Comparison of ENCODE assay signal across 24 cellular contexts in genomic region chr10:98438715-98439114, GRCh38. TPM values are rescaled to one million over a fixed set of nuclear protein-coding genes. Genes with fewer than 3 reads are reported as not detected.
A peak's percentile ranks its signal among the peaks of the same experiment; 100 is the strongest.
DNase-seq lines count a peak whose midpoint lies in the region; ATAC-seq and TF ChIP-seq lines count a peak whose summit lies in the region.
"Had no signal": no experiment of that assay in that cellular context is flagged by ENCODE, and none has a peak within 500 bp of the region (broad histone marks: within the 10 kb centered on the region; RNA-seq: fewer than 3 reads in every experiment).

No MANE protein-coding gene starts in this region.

- H4K8ac ChIP-seq in mesendoderm (ENCODE audit: low read depth, low read length), result no peak overlapping the region

- in situ Hi-C loops in transverse colon (cut with MboI; ENCODE audit: low pct_ligation_motif_present in 1 of 4, low pct_unique_long_range_greater_than_20kb in 1 of 4, low sequenced_read_pairs in 3 of 4), result no loop called here

- no CpG with 5 or more reads among the region's 4 CpGs for WGBS in mesendoderm (ENCODE audit: extremely low coverage, insufficient coverage, low lambda C conversion rate)
- WGBS in transverse colon (ENCODE audit: low coverage in 1 of 2), 2 donors, result 92 to 100% methylated on average over 2 to 4 of the region's 4 CpGs

- TF ChIP-seq POLR2A in Peyer's patch (IDR thresholded peaks at IDR 0.05) (no peak), transverse colon (IDR thresholded peaks at IDR 0.05) (no peak)

- H3K27me3 ChIP-seq in GM23338 (ENCODE audit: insufficient read depth), result no peaks in the 10 kb centered on the region
- H3K27me3 ChIP-seq in mesendoderm (ENCODE audit: insufficient read depth, low read length, poor library complexity), result no peaks in the 10 kb centered on the region
- H3K27me3 ChIP-seq in Peyer's patch, result no peaks in the 10 kb centered on the region
- H3K27me3 ChIP-seq in transverse colon, result no peaks in the 10 kb centered on the region
- H3K27me3 ChIP-seq: BLaER1 treated with 17β-estradiol and CSF1 and Interleukin-3, amounts not matched to agents 10 nM and 100 nM had no signal

- POLR2A ChIA-PET in OCI-LY7 (lab: Charles Lee), result no interaction called here

- no peak overlapping the region for H2BK15ac ChIP-seq in mesendoderm (replicated peaks; ENCODE audit: low read depth)

- H3K4me1 ChIP-seq in GM23338 (ENCODE audit: insufficient read depth), result no peaks in the 10 kb centered on the region
- no peaks in the 10 kb centered on the region for H3K4me1 ChIP-seq in mesendoderm (ENCODE audit: control insufficient read depth, low read depth, low read length)
- H3K4me1 ChIP-seq in Peyer's patch, result no peaks in the 10 kb centered on the region
- no peaks in the 10 kb centered on the region for H3K4me1 ChIP-seq in OCI-LY7 (ENCODE audit: insufficient read depth, low read length, poor library complexity, severe bottlenecking)
- no peaks in the 10 kb centered on the region for H3K4me1 ChIP-seq in transverse colon
- H3K4me1 ChIP-seq: A549, BE2C had no signal

- H4K5ac ChIP-seq in mesendoderm (ENCODE audit: low read length), result no peak overlapping the region

- H3K9me2 ChIP-seq in GM23338 (ENCODE audit: insufficient read depth), result no peaks in the 10 kb centered on the region
- no peaks in the 10 kb centered on the region for H3K9me2 ChIP-seq in OCI-LY7 (ENCODE audit: insufficient read depth, low read length)

- H3K9me3 ChIP-seq in Peyer's patch (no peaks in the 10 kb centered on the region), OCI-LY7 (ENCODE audit: low read length) (no peaks in the 10 kb centered on the region), transverse colon (no peaks in the 10 kb centered on the region)
- H3K9me3 ChIP-seq: A549, BE2C had no signal

- peaks cover 94% of the 10 kb centered on the region for H3K36me3 Mint-ChIP-seq in GM23338 (ENCODE audit: low read depth)
- H3K36me3 Mint-ChIP-seq in activated T-helper 17 cell treated with anti-CD3 and anti-CD28 coated beads, Interleukin-2, amount 50 U/mL, for 72 hours (ENCODE audit: low read depth), result peaks cover 99% of the 10 kb centered on the region

- H2AFZ ChIP-seq in GM23338 (no peak overlapping the region), OCI-LY7 (ENCODE audit: low read length) (no peak overlapping the region)

- H3K27ac ChIP-seq in GM23338 (ENCODE audit: low read depth) (no peak overlapping the region), mesendoderm (ENCODE audit: low read depth, low read length) (no peak overlapping the region), Peyer's patch (no peak overlapping the region), OCI-LY7 (ENCODE audit: low read depth, low read length, poor library complexity, severe bottlenecking) (no peak overlapping the region), transverse colon (no peak overlapping the region)
- H3K27ac ChIP-seq: A549; BLaER1 treated with 17β-estradiol and CSF1 and Interleukin-3, amounts not matched to agents 10 nM and 100 nM had no signal

- intact Hi-C loops in OCI-LY7 (cut with micrococcal nuclease; ENCODE audit: unreplicated experiment), result no loop called here
- intact Hi-C loops in transverse colon (cut with DNase I; ENCODE audit: low total_unique reads), result no loop called here

- H3K4me2 ChIP-seq in GM23338 (peak overlapping the region; percentile 32; the same call in 1 of the 2 replicates), mesendoderm (ENCODE audit: low read length) (no peak overlapping the region), OCI-LY7 (ENCODE audit: low read length) (no peak overlapping the region)
- H3K4me2 ChIP-seq: A549 had no signal

- H3K18ac ChIP-seq in mesendoderm (ENCODE audit: low read length), result no peak overlapping the region

- BruUV-seq in OCI-LY7 (replicated peaks; lab: Mats Ljungman, UMichigan), result no TSS peak

- CTCF ChIA-PET in OCI-LY7 (lab: Charles Lee; ENCODE audit: unreplicated experiment), result no interaction called here

- H3K27me3 Mint-ChIP-seq in GM23338 (ENCODE audit: insufficient read depth, low read depth, poor library complexity), result peaks cover 1% of the 10 kb centered on the region
- H3K27me3 Mint-ChIP-seq in activated T-helper 17 cell treated with anti-CD3 and anti-CD28 coated beads, Interleukin-2, amount 50 U/mL, for 72 hours, result no peaks in the 10 kb centered on the region
- H3K27me3 Mint-ChIP-seq: CD4-positive, alpha-beta T cell; CD8-positive, alpha-beta memory T cell had no signal

- H3K9ac ChIP-seq in mesendoderm (ENCODE audit: low read length), result no peak overlapping the region
- H3K9ac ChIP-seq: BLaER1 treated with 17β-estradiol and CSF1 and Interleukin-3, amounts not matched to agents 10 nM and 100 nM had no signal

- no peak overlapping the region for H2BK5ac ChIP-seq in mesendoderm (ENCODE audit: low read length)

- H3K36me3 ChIP-seq in GM23338 (ENCODE audit: insufficient read depth), result peaks cover 14% of the 10 kb centered on the region; the same call in 1 of the 2 replicates
- H3K36me3 ChIP-seq in mesendoderm (ENCODE audit: control insufficient read depth, insufficient read depth, low read length), result peaks cover 5% of the 10 kb centered on the region
- H3K36me3 ChIP-seq in Peyer's patch, result peaks cover 0 to 73% (median 0%) of the 10 kb centered on the region in 3 donors
- peaks cover 83% of the 10 kb centered on the region for H3K36me3 ChIP-seq in OCI-LY7 (ENCODE audit: insufficient read depth, low read length)
- H3K36me3 ChIP-seq in transverse colon, result peaks cover 0 to 36% (median 17%) of the 10 kb centered on the region in 4 donors
- H3K36me3 ChIP-seq: BE2C had no signal

- no peaks in the 10 kb centered on the region for H3F3A ChIP-seq in GM23338 (replicated peaks; ENCODE audit: low read depth)

- TF ChIP-seq CTCF in GM23338 (conservative IDR thresholded peaks at IDR 0.05; ENCODE audit: low read depth in 2 of 2) (no peak), Peyer's patch (IDR thresholded peaks at IDR 0.05) (no peak), OCI-LY7 (conservative IDR thresholded peaks at IDR 0.05; ENCODE audit: low read length) (no peak), transverse colon (IDR thresholded peaks at IDR 0.05) (no peak)

- H3K27ac Mint-ChIP-seq in GM23338, result no peak overlapping the region
- H3K27ac Mint-ChIP-seq in activated T-helper 17 cell treated with anti-CD3 and anti-CD28 coated beads, Interleukin-2, amount 50 U/mL, for 72 hours, result peak overlapping the region; percentile 18
- H3K27ac Mint-ChIP-seq: CD4-positive, alpha-beta T cell; HFFc6 had no signal

- peaks cover 6% of the 10 kb centered on the region; the same call in 2 of the 3 replicates for H3K4me1 Mint-ChIP-seq in GM23338
- peaks cover 21% of the 10 kb centered on the region for H3K4me1 Mint-ChIP-seq in activated T-helper 17 cell treated with anti-CD3 and anti-CD28 coated beads, Interleukin-2, amount 50 U/mL, for 72 hours

- H3K9me3 Mint-ChIP-seq in GM23338, result peaks cover 23% of the 10 kb centered on the region
- no peaks in the 10 kb centered on the region for H3K9me3 Mint-ChIP-seq in activated T-helper 17 cell treated with anti-CD3 and anti-CD28 coated beads, Interleukin-2, amount 50 U/mL, for 72 hours
- H3K9me3 Mint-ChIP-seq: CD4-positive, alpha-beta T cell; CD8-positive, alpha-beta memory T cell; HFFc6 had no signal

- H2BK120ac ChIP-seq in mesendoderm (ENCODE audit: low read depth, low read length), result no peak overlapping the region

- H2AK5ac ChIP-seq in mesendoderm (ENCODE audit: low read length), result no peak overlapping the region

- no peak overlapping the region for H3K4me3 Mint-ChIP-seq in GM23338
- H3K4me3 Mint-ChIP-seq in activated T-helper 17 cell treated with anti-CD3 and anti-CD28 coated beads, Interleukin-2, amount 50 U/mL, for 72 hours, result no peak overlapping the region
- H3K4me3 Mint-ChIP-seq: CD14-positive monocyte; CD4-positive, alpha-beta T cell; H9; HFFc6 had no signal

- no peak overlapping the region for H3K56ac ChIP-seq in mesendoderm (ENCODE audit: low read length)

- DNase-seq in GM23338 (ENCODE audit: low spot score) (no peak), mesendoderm (peak; percentile 23), Peyer's patch (no peak), NCI-H1105 (lab: John Stamatoyannopoulos, UW) (no peak), OCI-LY7 (ENCODE audit: low spot score) (no peak), transverse colon (no peak)
- DNase-seq: 8988T; ACHN; AML-193; BE2C; CD4-positive, alpha-beta T cell; CD8-positive, alpha-beta memory T cell; DMS 273 treated with DMSO at 0.1 percent for 48 hours; DMS79; EL; GF-D8; H9; HFFc6 had no signal

- TF ChIP-seq EP300 in transverse colon (IDR thresholded peaks at IDR 0.05; ENCODE audit: low read depth), result no peak

- H3K23ac ChIP-seq in mesendoderm (ENCODE audit: low read length), result no peak overlapping the region

- H3K4ac ChIP-seq in mesendoderm (ENCODE audit: low read depth, low read length), result no peak overlapping the region

- H3K79me2 ChIP-seq in GM23338 (replicated peaks; ENCODE audit: insufficient read depth), result no peaks in the 10 kb centered on the region
- no peaks in the 10 kb centered on the region for H3K79me2 ChIP-seq in mesendoderm (ENCODE audit: control insufficient read depth, insufficient read depth, low read length)
- no peaks in the 10 kb centered on the region for H3K79me2 ChIP-seq in OCI-LY7 (ENCODE audit: insufficient read depth, low read depth, low read length)

- H4K20me1 ChIP-seq in GM23338 (replicated peaks; ENCODE audit: insufficient read depth) (0 out of 2 replicates have a peak, but pooled peaks cover 3% of the 10 kb centered on the region), OCI-LY7 (ENCODE audit: insufficient read depth, low read length) (no peaks in the 10 kb centered on the region)

- no peak overlapping the region for H3K4me3 ChIP-seq in GM23338
- no peak overlapping the region for H3K4me3 ChIP-seq in mesendoderm (ENCODE audit: low read length)
- H3K4me3 ChIP-seq in Peyer's patch, result no peak overlapping the region
- H3K4me3 ChIP-seq in OCI-LY7 (ENCODE audit: low read depth, low read length, poor library complexity, severe bottlenecking), result no peak overlapping the region
- H3K4me3 ChIP-seq in transverse colon, result no peak overlapping the region
- H3K4me3 ChIP-seq: A549; BLaER1 treated with 17β-estradiol and CSF1 and Interleukin-3, amounts not matched to agents 10 nM and 100 nM had no signal

- peak; percentile 29; the same call in 1 of the 3 replicates for ATAC-seq in GM23338
- ATAC-seq in activated T-helper 17 cell treated with anti-CD3 and anti-CD28 coated beads, Interleukin-2, amount 50 U/mL, for 72 hours (replicated peaks), result no peak
- ATAC-seq: A549, HCT116 had no signal

- no peaks in the 10 kb centered on the region for H3K79me1 ChIP-seq in mesendoderm (ENCODE audit: low read length)

RNA-seq across cellular contexts. Expression of gene HPS1, which starts 8.0 kb away (rescaled TPM):
- 19.7 and 21.4 TPM in 2 replicates for total RNA-seq in GM23338 (2014; rRNA removed; shearing (Covaris generic))
- 49.4 and 51.2 TPM in 2 replicates for polyA plus RNA-seq in GM23338 (2016; fragmentation: Nextera tagmentation; extraction: Ambion mirVana)
- 10 to 100 TPM; 49.1 to 56.9 TPM for total RNA-seq in activated T-helper 17 cell treated with anti-CD3 and anti-CD28 coated beads, Interleukin-2, amount 50 U/mL, for 72 hours
- polyA plus RNA-seq in mesendoderm (2013, experiment 1 of 2), result 22.7 TPM
- polyA plus RNA-seq in mesendoderm (2013, experiment 2 of 2), result 24.9 TPM
- 100 to 1,000 TPM; 109 to 221 (median 136) TPM for total RNA-seq in Peyer's patch
- total RNA-seq in OCI-LY7 (2014; rRNA removed; shearing (Covaris generic)), result 44.5 and 53.2 TPM in 2 replicates
- total RNA-seq in OCI-LY7 (2022), result 64.0 and 68.7 TPM in 2 replicates
- 100 to 1,000 TPM in 2 of 4 donors, 10 to 100 TPM in 2; 62.9 to 160 (median 95.1) TPM for total RNA-seq in transverse colon

RNA-seq across cellular contexts. Expression of gene PYROXD2, which starts 23.7 kb away (rescaled TPM):
- 0.12 and 1.3 TPM in 2 replicates for total RNA-seq in GM23338 (2014; rRNA removed; shearing (Covaris generic))
- 2.2 and 2.6 TPM in 2 replicates for polyA plus RNA-seq in GM23338 (2016; fragmentation: Nextera tagmentation; extraction: Ambion mirVana)
- 1 to 10 TPM; 5.1 to 7.0 TPM for total RNA-seq in activated T-helper 17 cell treated with anti-CD3 and anti-CD28 coated beads, Interleukin-2, amount 50 U/mL, for 72 hours
- 0.48 TPM for polyA plus RNA-seq in mesendoderm (2013, experiment 1 of 2)
- 1.2 TPM for polyA plus RNA-seq in mesendoderm (2013, experiment 2 of 2)
- total RNA-seq in Peyer's patch (10 to 100 TPM in 2 of 4 donors, 1 to 10 TPM in 2; 7.0 to 23.1 (median 11.5) TPM), OCI-LY7 (2022) (4.0 and 4.3 TPM in 2 replicates), transverse colon (10 to 100 TPM in 1 of 4 donors, 1 to 10 TPM in 3; 3.0 to 14.9 (median 8.4) TPM)
- total RNA-seq in OCI-LY7 (2014; rRNA removed; shearing (Covaris generic)), result 0.41 and 0.51 TPM in 2 replicates
- total RNA-seq: G401 had no signal
